1 cellular context compared by ENCODE assay signal in genomic region chr7:37201876-37202198, GRCh38.
TF ChIP-seq lines count a peak whose summit lies in the region.

No MANE protein-coding gene starts in this region.

TF ChIP-seq in HepG2, 621 proteins besides CTCF, POLR2A, EP300 and RAD21 (continued from another document):
- no peak for TF ChIP-seq STAT6 (CRISPR knock-in tag; IDR thresholded peaks at IDR 0.05; ENCODE audit: borderline replicate concordance)
